In genomic region chr7:158992759-158993158, GRCh38 we compare ENCODE assay signal across 17 cellular contexts.
DNase-seq lines count a peak whose midpoint lies in the region; ATAC-seq and TF ChIP-seq lines count a peak whose summit lies in the region.
"Had no signal": no experiment of that assay in that cellular context is flagged by ENCODE, and none has a peak within 500 bp of the region (broad histone marks: within the 10 kb centered on the region; RNA-seq: fewer than 3 reads in every experiment).

No MANE protein-coding gene starts in this region.

- no peak for DNase-seq in activated naive CD4-positive, alpha-beta T cell treated with anti-CD3 and anti-CD28 coated beads for 36 hours
- no peak for DNase-seq in activated naive CD4-positive, alpha-beta T cell treated with anti-CD3 and anti-CD28 coated beads, Interleukin-2, amount 50 U/mL, for 72 hours (ENCODE audit: low spot score in 2 of 2)
- DNase-seq in T-cell (no peak), left kidney (ENCODE audit: low read depth, low spot score) (peak; percentile 24), type B pancreatic cell (ENCODE audit: extremely low spot score, unreplicated experiment) (no peak), heart left ventricle (no peak), T1000 (lab: John Stamatoyannopoulos, UW) (no peak)
- DNase-seq in NK-92 treated with Interleukin-12 subunit alpha and Interleukin-12 subunit beta, amount 100 ng/mL, for 24 hours (lab: John Stamatoyannopoulos, UW): no peak
- DNase-seq: GM23248, HFFc6, NCI-H1436, NCI-H2029 treated with DMSO at 0.1 percent for 48 hours, NCI-H226, PC-3 had no signal

- H3K9me3 Mint-ChIP-seq in activated naive CD4-positive, alpha-beta T cell treated with anti-CD3 and anti-CD28 coated beads for 36 hours: peaks cover 7% of the 10 kb centered on the region
- peaks cover 6 to 7% of the 10 kb centered on the region in 2 donors for H3K9me3 Mint-ChIP-seq in activated naive CD4-positive, alpha-beta T cell treated with anti-CD3 and anti-CD28 coated beads, Interleukin-2, amount 50 U/mL, for 72 hours
- peaks cover 5 to 11% (median 7%) of the 10 kb centered on the region in 3 donors for H3K9me3 Mint-ChIP-seq in T-cell
- peaks cover 6% of the 10 kb centered on the region for H3K9me3 Mint-ChIP-seq in type B pancreatic cell

- TF ChIP-seq POLR2A in heart left ventricle (IDR thresholded peaks at IDR 0.05): no peak

- H3K4me1 Mint-ChIP-seq in activated naive CD4-positive, alpha-beta T cell treated with anti-CD3 and anti-CD28 coated beads for 36 hours (ENCODE audit: low read depth): peaks cover 20% of the 10 kb centered on the region
- H3K4me1 Mint-ChIP-seq in T-cell (peaks cover 15 to 21% (median 21%) of the 10 kb centered on the region in 3 donors), type B pancreatic cell (ENCODE audit: unreplicated experiment) (no peaks in the 10 kb centered on the region)
- H3K4me1 Mint-ChIP-seq: CD14-positive monocyte had no signal

- ATAC-seq in activated naive CD4-positive, alpha-beta T cell treated with anti-CD3 and anti-CD28 coated beads, Interleukin-2, amount 50 U/mL, for 72 hours: no peak
- ATAC-seq in T-cell (replicated peaks in 1 of 4) (no peak), heart left ventricle (no peak)
- ATAC-seq: GM12878, PC-3 had no signal

- WGBS in heart left ventricle, 4 donors: 10 to 30% (median 20%) methylated on average over 13 to 28 of the region's 28 CpGs

- no peak overlapping the region for H3K27ac Mint-ChIP-seq in activated naive CD4-positive, alpha-beta T cell treated with anti-CD3 and anti-CD28 coated beads for 36 hours
- no peak overlapping the region for H3K27ac Mint-ChIP-seq in activated naive CD4-positive, alpha-beta T cell treated with anti-CD3 and anti-CD28 coated beads, Interleukin-2, amount 50 U/mL, for 72 hours
- H3K27ac Mint-ChIP-seq in T-cell (no peak overlapping the region), type B pancreatic cell (peak overlapping the region; percentile 43)
- H3K27ac Mint-ChIP-seq: CD14-positive monocyte, HFFc6 had no signal

- H3K4me1 ChIP-seq in heart left ventricle: no peaks in the 10 kb centered on the region
- H3K4me1 ChIP-seq: Caco-2 had no signal

- H3K36me3 Mint-ChIP-seq in activated naive CD4-positive, alpha-beta T cell treated with anti-CD3 and anti-CD28 coated beads for 36 hours (ENCODE audit: low read depth): no peaks in the 10 kb centered on the region
- H3K36me3 Mint-ChIP-seq in activated naive CD4-positive, alpha-beta T cell treated with anti-CD3 and anti-CD28 coated beads, Interleukin-2, amount 50 U/mL, for 72 hours: peaks cover 17 to 27% of the 10 kb centered on the region in 2 donors
- H3K36me3 Mint-ChIP-seq in T-cell: peaks cover 4% of the 10 kb centered on the region
- H3K36me3 Mint-ChIP-seq in type B pancreatic cell: no peaks in the 10 kb centered on the region

- intact Hi-C loops in activated naive CD4-positive, alpha-beta T cell treated with anti-CD3 and anti-CD28 coated beads for 36 hours (cut with micrococcal nuclease): no loop called here
- intact Hi-C loops in heart left ventricle (cut with DNase I): no loop called here

- peaks cover 43% of the 10 kb centered on the region for H3K27me3 Mint-ChIP-seq in activated naive CD4-positive, alpha-beta T cell treated with anti-CD3 and anti-CD28 coated beads for 36 hours (ENCODE audit: low read depth)
- H3K27me3 Mint-ChIP-seq in T-cell (peaks cover 21 to 46% of the 10 kb centered on the region in 2 donors), type B pancreatic cell (peaks cover 50% of the 10 kb centered on the region)

- no peaks in the 10 kb centered on the region for H3K36me3 ChIP-seq in heart left ventricle

- H3K9me3 ChIP-seq in heart left ventricle: peaks cover 0 to 6% (median 0%) of the 10 kb centered on the region in 12 donors
- H3K9me3 ChIP-seq: Caco-2 had no signal

- H3K27me3 ChIP-seq in heart left ventricle: peaks cover 0 to 83% (median 37%) of the 10 kb centered on the region in 9 donors

- CTCF ChIA-PET in activated naive CD4-positive, alpha-beta T cell treated with anti-CD3 and anti-CD28 coated beads for 36 hours (lab: Charles Lee): interaction anchor here (0.6 to 1.0 kb wide), 4 partner anchors 10 to 943 kb away, joined by 3 to 10 read pairs (median 4); no protein-coding TSS in a partner anchor
- CTCF ChIA-PET in T-cell (lab: Charles Lee): interaction anchor here (0.5 to 1.4 kb wide), 2 partner anchors 16 kb away, joined by 3 to 4 read pairs; no protein-coding TSS in a partner anchor

- POLR2A ChIA-PET in T-cell (lab: Charles Lee): no interaction called here

- peak overlapping the region; percentile 3 for H3K4me3 Mint-ChIP-seq in activated naive CD4-positive, alpha-beta T cell treated with anti-CD3 and anti-CD28 coated beads for 36 hours
- H3K4me3 Mint-ChIP-seq in T-cell (peak overlapping the region in 2 of 3 donors; percentile 39 to 48), type B pancreatic cell (peak overlapping the region; percentile 28)
- H3K4me3 Mint-ChIP-seq: HFFc6 had no signal

- H3K4me3 ChIP-seq in heart left ventricle: no peak overlapping the region
- H3K4me3 ChIP-seq: GM12878, GM23248 had no signal

- TF ChIP-seq CTCF in type B pancreatic cell (conservative IDR thresholded peaks at IDR 0.05): no peak
- no peak for TF ChIP-seq CTCF in heart left ventricle (IDR thresholded peaks at IDR 0.05)

- no peak overlapping the region for H3K27ac ChIP-seq in heart left ventricle
- H3K27ac ChIP-seq: GM23248 had no signal
